In the genomic region with DNA sequence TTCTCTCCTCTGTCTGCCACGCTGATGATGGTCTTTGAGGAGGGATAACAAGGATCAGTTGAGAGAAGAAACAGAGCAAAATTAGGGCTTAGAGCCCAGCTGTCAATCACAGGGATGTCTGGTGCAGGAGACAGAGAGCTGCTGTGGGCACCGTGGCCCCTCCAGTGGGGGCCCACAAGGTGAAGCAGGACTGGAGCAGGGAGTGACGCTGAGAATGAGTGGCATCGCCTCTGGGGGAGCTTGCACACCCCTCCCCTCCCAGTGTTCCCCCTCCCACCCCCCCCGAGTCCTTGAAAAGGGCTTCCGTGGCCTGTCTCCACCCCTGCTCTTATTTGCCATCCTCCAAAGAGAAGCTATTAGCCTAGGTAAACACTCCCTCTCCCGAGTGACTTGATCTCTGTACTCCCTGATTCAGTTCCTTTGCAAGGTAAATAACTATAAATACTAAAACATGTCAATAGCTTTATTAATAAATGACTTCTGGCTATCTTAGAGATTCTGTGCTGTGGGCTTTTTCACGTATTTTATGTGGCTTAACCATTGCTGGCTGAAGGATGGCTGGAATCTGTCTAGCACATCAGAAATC, we compare ENCODE assay signal across 34 cellular contexts.
"Had no signal": no experiment of that assay in that cellular context is flagged by ENCODE, and none has a peak within 500 bp of the region (broad histone marks: within the 10 kb centered on the region; RNA-seq: fewer than 3 reads in every experiment).

No MANE protein-coding gene starts in this region.

- H3K4me1 ChIP-seq: ascending aorta, Peyer's patch had no signal

- H3K27me3 ChIP-seq: ascending aorta, Peyer's patch had no signal

- H3K9me3 ChIP-seq: ascending aorta, Peyer's patch had no signal

- H3K27ac ChIP-seq: ascending aorta, cardiac muscle cell, KMS-11, Peyer's patch, RWPE1, VCaP had no signal

- H3K4me3 ChIP-seq: ascending aorta, cardiac muscle cell, Peyer's patch had no signal

- DNase-seq: activated B cell treated with CpG ODN at 0.5 μM for 24 hours; activated CD4-positive, alpha-beta T cell treated with anti-CD3 and anti-CD28 coated beads for 4 hours; activated CD4-positive, CD25-positive, alpha-beta regulatory T cell treated with anti-CD3 and anti-CD28 coated beads, Interleukin-2, amount 50 U/mL, for 72 hours; activated CD8-positive, alpha-beta T cell treated with anti-CD3 and anti-CD28 coated beads for 36 hours; activated effector memory CD4-positive, alpha-beta T cell treated with anti-CD3 and anti-CD28 coated beads, Interleukin-2, amount 50 U/mL, for 16 hours; activated naive CD4-positive, alpha-beta T cell; activated naive CD4-positive, alpha-beta T cell treated with anti-CD3 and anti-CD28 coated beads, Interleukin-2, amount 50 U/mL, for 16 hours; activated naive CD8-positive, alpha-beta T cell treated with anti-CD3 and anti-CD28 coated beads for 36 hours; activated T-cell treated with anti-CD3 and anti-CD28 coated beads, Interleukin-2, amount 50 U/mL, for 1 hour; activated T-cell treated with anti-CD3 and anti-CD28 coated beads, Interleukin-2, amount 50 U/mL, for 72 hours; amygdala; MM.1S; NCI-H1092 treated with DMSO at 0.1 percent for 48 hours; NCI-H1436; NCI-H1694 treated with DMSO at 0.1 percent for 48 hours; NCI-H2029; NCI-H2107; NCI-H2171; NCI-H510A; NCI-H69; NCI-H82; NK-92 treated with Interleukin-12 subunit alpha and Interleukin-12 subunit beta, amount 100 ng/mL, for 24 hours; PC-3; Peyer's patch; Right ventricle myocardium superior; SW 1271; T-helper 1 cell; T-helper 2 cell; T-helper 9 cell had no signal

- H3K36me3 ChIP-seq: ascending aorta, cardiac muscle cell, Peyer's patch had no signal
